12 cellular contexts compared by ENCODE assay signal in genomic region chr17:8159459-8160223, GRCh38. TPM values are rescaled to one million over a fixed set of nuclear protein-coding genes. Genes with fewer than 3 reads are reported as not detected.
DNase-seq lines count a peak whose midpoint lies in the region; ATAC-seq and TF ChIP-seq lines count a peak whose summit lies in the region.
"Had no signal": no experiment of that assay in that cellular context is flagged by ENCODE, and none has a peak within 500 bp of the region (broad histone marks: within the 10 kb centered on the region; RNA-seq: fewer than 3 reads in every experiment).

No MANE protein-coding gene starts in this region.

- H3K27me3 Mint-ChIP-seq in nephron (ENCODE audit: low read depth), result no peaks in the 10 kb centered on the region
- H3K27me3 Mint-ChIP-seq: stimulated activated naive B cell treated with anti-CD40 and anti-IgM and Interleukin-4, amounts not matched to agents 10 μg/mL and 1 μg/mL and 100 μg/mL, for 72 hours had no signal

- TF ChIP-seq CTCF in heart left ventricle (IDR thresholded peaks at IDR 0.05) (no peak), nephron (IDR thresholded peaks at IDR 0.05; ENCODE audit: unreplicated experiment in 3 of 3) (no peak), vagina (IDR thresholded peaks at IDR 0.05) (no peak), foreskin fibroblast (IDR thresholded peaks at IDR 0.05; ENCODE audit: low read depth, low read length) (no peak)

- no peaks in the 10 kb centered on the region for H3K27me3 ChIP-seq in heart left ventricle
- no peaks in the 10 kb centered on the region for H3K27me3 ChIP-seq in vagina
- H3K27me3 ChIP-seq: MG63 had no signal

- intact Hi-C loops in heart left ventricle (cut with DNase I) (loop anchor here in 8 of 10 donors (1.0 to 10.0 kb wide), 6 partner anchors 21 to 315 kb away; partner anchors contain the start of genes HES7 (in 6 of the 8), CYB5D1 (in 1 of the 8), NAA38 (in 1 of the 8) and TMEM88 (in 1 of the 8)), cardiac septum (cut with DNase I) (loop anchor here (1.0 to 2.0 kb wide), 2 partner anchors 21 to 37 kb away; no protein-coding TSS in a partner anchor), vagina (cut with DNase I) (no loop called here)

- no peaks in the 10 kb centered on the region for H3K9me3 Mint-ChIP-seq in nephron
- H3K9me3 Mint-ChIP-seq: stimulated activated naive B cell treated with anti-CD40 and anti-IgM and Interleukin-4, amounts not matched to agents 10 μg/mL and 1 μg/mL and 100 μg/mL, for 72 hours had no signal

- H3K4me3 ChIP-seq in heart left ventricle, result no peak overlapping the region
- no peak overlapping the region for H3K4me3 ChIP-seq in vagina
- no peak overlapping the region for H3K4me3 ChIP-seq in foreskin fibroblast (ENCODE audit: low read depth in 1 of 2, low read length in 2 of 2)
- H3K4me3 ChIP-seq: MG63 had no signal

- H3K4me3 Mint-ChIP-seq in nephron, result peak overlapping the region; percentile 82 to 87 (median 85)

- WGBS in heart left ventricle, 4 donors, result 63 to 78% (median 72%) methylated on average over 4 of the region's 4 CpGs

- H3K27ac ChIP-seq in heart left ventricle (peak overlapping the region in 10 of 12 donors; percentile 78 to 100 (median 96)), caudate nucleus (ENCODE audit: low read depth, low read length) (peak overlapping the region; percentile 26), vagina (peak overlapping the region; percentile 100)

- DNase-seq in heart left ventricle, result peak in 1 of 5 donors; percentile 22
- no peak for DNase-seq in cardiac septum (ENCODE audit: low spot score)
- DNase-seq in caudate nucleus (lab: John Stamatoyannopoulos, UW), result no peak
- no peak for DNase-seq in vagina (ENCODE audit: extremely low spot score in 2 of 2)
- DNase-seq in foreskin fibroblast, result no peak

- H3K4me1 Mint-ChIP-seq in nephron, result peaks cover 42% of the 10 kb centered on the region

- peaks cover 21% of the 10 kb centered on the region for H3K36me3 Mint-ChIP-seq in nephron (ENCODE audit: low read depth)

- peak overlapping the region; percentile 71 to 87 (median 84) for H3K27ac Mint-ChIP-seq in nephron

- H3K4me1 ChIP-seq in heart left ventricle, result peaks cover 24 to 75% (median 42%) of the 10 kb centered on the region in 12 donors
- peaks cover 58% of the 10 kb centered on the region for H3K4me1 ChIP-seq in vagina

- ATAC-seq in heart left ventricle, result no peak
- no peak for ATAC-seq in GM21717 (IDR thresholded peaks at IDR 0.05; ENCODE audit: unreplicated experiment)
- ATAC-seq in HG03139 (IDR thresholded peaks at IDR 0.05; ENCODE audit: unreplicated experiment), result no peak

- no peak for TF ChIP-seq POLR2A in heart left ventricle (IDR thresholded peaks at IDR 0.05)
- TF ChIP-seq POLR2A in vagina (IDR thresholded peaks at IDR 0.05), result no peak

- no peaks in the 10 kb centered on the region for H3K9me3 ChIP-seq in heart left ventricle
- H3K9me3 ChIP-seq in vagina, result no peaks in the 10 kb centered on the region
- H3K9me3 ChIP-seq: MG63 had no signal

- peaks cover 0 to 33% (median 22%) of the 10 kb centered on the region in 9 donors for H3K36me3 ChIP-seq in heart left ventricle
- peaks cover 0 to 5% of the 10 kb centered on the region in 2 donors for H3K36me3 ChIP-seq in vagina

RNA-seq across cellular contexts. Expression of gene VAMP2, which starts 3.1 kb away (rescaled TPM):
- 10 to 100 TPM; 21.5 to 67.2 (median 51.1) TPM for total RNA-seq in heart left ventricle
- 10 to 100 TPM; 49.0 to 50.6 TPM for polyA plus RNA-seq in heart left ventricle
- 63.9 TPM for total RNA-seq in cardiac septum
- total RNA-seq in vagina, result 35.6 TPM

RNA-seq across cellular contexts. Expression of gene PER1, which starts 7.4 kb away (rescaled TPM):
- 100 to 1,000 TPM in 3 of 9 donors, 10 to 100 TPM in 6; 40.2 to 132 (median 86.3) TPM for total RNA-seq in heart left ventricle
- polyA plus RNA-seq in heart left ventricle, result 100 to 1,000 TPM in 1 of 2 donors, 10 to 100 TPM in 1; 96.2 to 164 TPM
- total RNA-seq in cardiac septum, result 47.8 TPM
- total RNA-seq in vagina, result 215 TPM

RNA-seq across cellular contexts. Expression of gene TMEM107, which starts 16.5 kb away (rescaled TPM):
- total RNA-seq in heart left ventricle (10 to 100 TPM in 3 of 9 donors, 1 to 10 TPM in 6; 5.3 to 16.4 (median 8.4) TPM), cardiac septum (8.7 TPM), vagina (20.6 TPM)
- polyA plus RNA-seq in heart left ventricle, result 1 to 10 TPM; 3.8 to 8.9 TPM

RNA-seq across cellular contexts. Expression of gene BORCS6, which starts 30.3 kb away (rescaled TPM):
- 10 to 100 TPM in 3 of 9 donors, 1 to 10 TPM in 6; 6.1 to 13.5 (median 8.1) TPM for total RNA-seq in heart left ventricle
- 10 to 100 TPM in 1 of 2 donors, 1 to 10 TPM in 1; 5.1 to 12.9 TPM for polyA plus RNA-seq in heart left ventricle
- 6.8 TPM for total RNA-seq in cardiac septum
- 9.6 TPM for total RNA-seq in vagina

RNA-seq across cellular contexts. Expression of gene HES7, which starts 35.7 kb away (rescaled TPM):
- total RNA-seq in heart left ventricle (under 1 TPM in 4 of 9 donors, not detected in 5; 0.17 to 0.76 (median 0.44) TPM), cardiac septum (0.65 TPM), vagina (not detected)
- polyA plus RNA-seq in heart left ventricle, result under 1 TPM; 0.23 to 0.40 TPM
- total RNA-seq: lower leg skin had no signal
- polyA plus RNA-seq: BJ had no signal

Comparison
In these comparisons a context has a peak if more than half of its experiments do, and no peak if none do; other contexts are left out.
1. H3K27ac ChIP-seq: peak in every context shown above with its lines; median percentile 100 in vagina; 96 in heart left ventricle; 26 in caudate nucleus.